ENCODE assay signal across 1 cellular context in the genomic region with DNA sequence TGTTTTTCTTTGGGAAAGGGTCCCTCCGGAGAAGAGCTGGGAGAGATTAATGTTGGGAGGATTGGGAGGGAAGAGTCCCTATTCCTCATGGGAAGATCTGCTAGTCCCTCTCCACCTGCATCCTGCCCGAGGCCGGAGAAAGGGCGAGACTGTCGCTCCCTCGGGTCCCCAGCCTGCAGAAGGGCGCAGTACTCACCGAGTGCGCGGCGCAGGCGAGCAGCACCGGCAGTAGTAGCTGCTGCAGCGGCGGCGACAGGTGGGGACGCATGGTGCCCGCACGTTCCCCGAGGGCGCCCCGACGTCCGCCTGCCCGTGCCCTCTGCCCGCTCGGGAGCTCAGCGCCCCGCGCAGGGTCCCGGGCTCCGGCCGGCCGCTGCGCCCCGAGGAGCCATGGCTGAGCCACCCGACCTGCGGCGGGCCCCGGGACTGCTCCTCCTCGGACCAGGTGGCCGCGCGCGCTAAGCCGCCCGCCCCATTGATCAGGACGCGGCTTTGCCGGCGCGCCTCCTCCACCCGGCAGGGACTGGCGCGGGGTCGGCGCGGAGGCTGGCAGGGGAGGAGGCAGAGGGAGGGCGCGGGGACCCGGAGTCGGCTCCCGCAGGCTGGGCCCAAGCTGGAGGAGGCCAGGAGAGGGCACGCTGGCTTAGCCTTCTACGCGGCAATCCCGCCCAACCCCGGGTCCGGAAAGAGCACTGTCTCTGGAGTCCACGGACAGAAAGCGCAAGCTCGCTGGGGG.
TF ChIP-seq lines count a peak whose summit lies in the region.

A gene (minus strand): TSS at position 525 of the 736 bp plus-strand sequence. CDS start 257 bp downstream, at position 268.

TF ChIP-seq in GM23338, 12 proteins besides CTCF, POLR2A, EP300 and RAD21 (continued from another document):
- TF ChIP-seq, protein P1, sequence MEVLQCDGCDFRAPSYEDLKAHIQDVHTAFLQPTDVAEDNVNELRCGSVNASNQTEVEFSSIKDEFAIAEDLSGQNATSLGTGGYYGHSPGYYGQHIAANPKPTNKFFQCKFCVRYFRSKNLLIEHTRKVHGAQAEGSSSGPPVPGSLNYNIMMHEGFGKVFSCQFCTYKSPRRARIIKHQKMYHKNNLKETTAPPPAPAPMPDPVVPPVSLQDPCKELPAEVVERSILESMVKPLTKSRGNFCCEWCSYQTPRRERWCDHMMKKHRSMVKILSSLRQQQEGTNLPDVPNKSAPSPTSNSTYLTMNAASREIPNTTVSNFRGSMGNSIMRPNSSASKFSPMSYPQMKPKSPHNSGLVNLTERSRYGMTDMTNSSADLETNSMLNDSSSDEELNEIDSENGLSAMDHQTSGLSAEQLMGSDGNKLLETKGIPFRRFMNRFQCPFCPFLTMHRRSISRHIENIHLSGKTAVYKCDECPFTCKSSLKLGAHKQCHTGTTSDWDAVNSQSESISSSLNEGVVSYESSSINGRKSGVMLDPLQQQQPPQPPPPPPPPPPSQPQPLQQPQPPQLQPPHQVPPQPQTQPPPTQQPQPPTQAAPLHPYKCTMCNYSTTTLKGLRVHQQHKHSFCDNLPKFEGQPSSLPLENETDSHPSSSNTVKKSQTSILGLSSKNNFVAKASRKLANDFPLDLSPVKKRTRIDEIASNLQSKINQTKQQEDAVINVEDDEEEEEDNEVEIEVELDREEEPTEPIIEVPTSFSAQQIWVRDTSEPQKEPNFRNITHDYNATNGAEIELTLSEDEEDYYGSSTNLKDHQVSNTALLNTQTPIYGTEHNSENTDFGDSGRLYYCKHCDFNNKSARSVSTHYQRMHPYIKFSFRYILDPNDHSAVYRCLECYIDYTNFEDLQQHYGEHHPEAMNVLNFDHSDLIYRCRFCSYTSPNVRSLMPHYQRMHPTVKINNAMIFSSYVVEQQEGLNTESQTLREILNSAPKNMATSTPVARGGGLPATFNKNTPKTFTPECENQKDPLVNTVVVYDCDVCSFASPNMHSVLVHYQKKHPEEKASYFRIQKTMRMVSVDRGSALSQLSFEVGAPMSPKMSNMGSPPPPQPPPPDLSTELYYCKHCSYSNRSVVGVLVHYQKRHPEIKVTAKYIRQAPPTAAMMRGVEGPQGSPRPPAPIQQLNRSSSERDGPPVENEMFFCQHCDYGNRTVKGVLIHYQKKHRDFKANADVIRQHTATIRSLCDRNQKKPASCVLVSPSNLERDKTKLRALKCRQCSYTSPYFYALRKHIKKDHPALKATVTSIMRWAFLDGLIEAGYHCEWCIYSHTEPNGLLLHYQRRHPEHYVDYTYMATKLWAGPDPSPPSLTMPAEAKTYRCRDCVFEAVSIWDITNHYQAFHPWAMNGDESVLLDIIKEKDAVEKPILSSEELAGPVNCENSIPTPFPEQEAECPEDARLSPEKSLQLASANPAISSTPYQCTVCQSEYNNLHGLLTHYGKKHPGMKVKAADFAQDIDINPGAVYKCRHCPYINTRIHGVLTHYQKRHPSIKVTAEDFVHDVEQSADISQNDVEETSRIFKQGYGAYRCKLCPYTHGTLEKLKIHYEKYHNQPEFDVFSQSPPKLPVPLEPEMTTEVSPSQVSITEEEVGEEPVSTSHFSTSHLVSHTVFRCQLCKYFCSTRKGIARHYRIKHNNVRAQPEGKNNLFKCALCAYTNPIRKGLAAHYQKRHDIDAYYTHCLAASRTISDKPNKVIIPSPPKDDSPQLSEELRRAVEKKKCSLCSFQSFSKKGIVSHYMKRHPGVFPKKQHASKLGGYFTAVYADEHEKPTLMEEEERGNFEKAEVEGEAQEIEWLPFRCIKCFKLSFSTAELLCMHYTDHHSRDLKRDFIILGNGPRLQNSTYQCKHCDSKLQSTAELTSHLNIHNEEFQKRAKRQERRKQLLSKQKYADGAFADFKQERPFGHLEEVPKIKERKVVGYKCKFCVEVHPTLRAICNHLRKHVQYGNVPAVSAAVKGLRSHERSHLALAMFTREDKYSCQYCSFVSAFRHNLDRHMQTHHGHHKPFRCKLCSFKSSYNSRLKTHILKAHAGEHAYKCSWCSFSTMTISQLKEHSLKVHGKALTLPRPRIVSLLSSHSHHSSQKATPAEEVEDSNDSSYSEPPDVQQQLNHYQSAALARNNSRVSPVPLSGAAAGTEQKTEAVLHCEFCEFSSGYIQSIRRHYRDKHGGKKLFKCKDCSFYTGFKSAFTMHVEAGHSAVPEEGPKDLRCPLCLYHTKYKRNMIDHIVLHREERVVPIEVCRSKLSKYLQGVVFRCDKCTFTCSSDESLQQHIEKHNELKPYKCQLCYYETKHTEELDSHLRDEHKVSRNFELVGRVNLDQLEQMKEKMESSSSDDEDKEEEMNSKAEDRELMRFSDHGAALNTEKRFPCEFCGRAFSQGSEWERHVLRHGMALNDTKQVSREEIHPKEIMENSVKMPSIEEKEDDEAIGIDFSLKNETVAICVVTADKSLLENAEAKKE (CRISPR knock-in tag; IDR thresholded peaks at IDR 0.05), result no peak
- TF ChIP-seq POLR2AphosphoS5 (IDR thresholded peaks at IDR 0.05; ENCODE audit: low read depth), result no peak
- TF ChIP-seq NANOG (IDR thresholded peaks at IDR 0.05; ENCODE audit: borderline replicate concordance), result no peak
- TF ChIP-seq ZNF114 (CRISPR knock-in tag; IDR thresholded peaks at IDR 0.05), result no peak
- no peak for TF ChIP-seq CREB1 (CRISPR knock-in tag; IDR thresholded peaks at IDR 0.05; ENCODE audit: low read depth)
- TF ChIP-seq, protein P2, sequence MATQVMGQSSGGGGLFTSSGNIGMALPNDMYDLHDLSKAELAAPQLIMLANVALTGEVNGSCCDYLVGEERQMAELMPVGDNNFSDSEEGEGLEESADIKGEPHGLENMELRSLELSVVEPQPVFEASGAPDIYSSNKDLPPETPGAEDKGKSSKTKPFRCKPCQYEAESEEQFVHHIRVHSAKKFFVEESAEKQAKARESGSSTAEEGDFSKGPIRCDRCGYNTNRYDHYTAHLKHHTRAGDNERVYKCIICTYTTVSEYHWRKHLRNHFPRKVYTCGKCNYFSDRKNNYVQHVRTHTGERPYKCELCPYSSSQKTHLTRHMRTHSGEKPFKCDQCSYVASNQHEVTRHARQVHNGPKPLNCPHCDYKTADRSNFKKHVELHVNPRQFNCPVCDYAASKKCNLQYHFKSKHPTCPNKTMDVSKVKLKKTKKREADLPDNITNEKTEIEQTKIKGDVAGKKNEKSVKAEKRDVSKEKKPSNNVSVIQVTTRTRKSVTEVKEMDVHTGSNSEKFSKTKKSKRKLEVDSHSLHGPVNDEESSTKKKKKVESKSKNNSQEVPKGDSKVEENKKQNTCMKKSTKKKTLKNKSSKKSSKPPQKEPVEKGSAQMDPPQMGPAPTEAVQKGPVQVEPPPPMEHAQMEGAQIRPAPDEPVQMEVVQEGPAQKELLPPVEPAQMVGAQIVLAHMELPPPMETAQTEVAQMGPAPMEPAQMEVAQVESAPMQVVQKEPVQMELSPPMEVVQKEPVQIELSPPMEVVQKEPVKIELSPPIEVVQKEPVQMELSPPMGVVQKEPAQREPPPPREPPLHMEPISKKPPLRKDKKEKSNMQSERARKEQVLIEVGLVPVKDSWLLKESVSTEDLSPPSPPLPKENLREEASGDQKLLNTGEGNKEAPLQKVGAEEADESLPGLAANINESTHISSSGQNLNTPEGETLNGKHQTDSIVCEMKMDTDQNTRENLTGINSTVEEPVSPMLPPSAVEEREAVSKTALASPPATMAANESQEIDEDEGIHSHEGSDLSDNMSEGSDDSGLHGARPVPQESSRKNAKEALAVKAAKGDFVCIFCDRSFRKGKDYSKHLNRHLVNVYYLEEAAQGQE (IDR thresholded peaks at IDR 0.05; ENCODE audit: unreplicated experiment), result no peak
